ENCODE assay signal across 18 cellular contexts in the genomic region with DNA sequence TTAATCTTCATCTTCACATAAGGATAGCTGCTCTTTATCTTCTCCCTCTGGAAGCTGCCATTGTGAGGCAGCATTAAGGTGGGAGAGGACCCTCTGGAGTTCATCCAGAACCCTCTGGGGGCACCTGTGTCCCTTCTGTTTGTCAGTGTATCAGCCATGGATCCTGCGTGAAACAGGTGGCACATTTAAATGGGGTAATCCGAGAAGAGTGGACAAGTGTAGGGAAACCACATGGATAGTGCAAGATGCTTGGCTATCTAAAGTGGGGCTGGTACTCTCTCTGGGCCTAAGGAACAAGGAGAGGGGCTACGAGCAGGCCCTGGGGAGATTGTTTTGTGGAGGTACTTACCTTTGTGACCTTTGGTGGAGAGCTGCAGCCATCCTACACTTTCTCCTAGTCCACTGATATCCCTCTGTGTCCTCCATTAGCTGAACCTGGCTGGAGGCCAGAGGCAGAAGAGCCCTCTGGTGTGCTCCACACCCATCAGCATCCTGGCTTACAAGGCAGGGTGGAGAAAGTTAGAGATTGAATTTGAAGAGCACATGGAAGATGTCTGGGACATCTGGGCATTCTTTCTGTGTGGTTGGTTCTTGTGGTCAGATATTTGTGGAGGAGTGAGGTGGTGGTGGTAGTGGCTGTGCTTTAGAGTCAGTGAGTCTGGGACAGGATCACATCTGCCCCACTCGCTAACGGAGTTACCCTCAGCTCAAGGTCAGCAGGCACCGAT.
A peak's percentile ranks its signal among the peaks of the same experiment; 100 is the strongest.
DNase-seq lines count a peak whose midpoint lies in the region; ATAC-seq and TF ChIP-seq lines count a peak whose summit lies in the region.
"Had no signal": no experiment of that assay in that cellular context is flagged by ENCODE, and none has a peak within 500 bp of the region (broad histone marks: within the 10 kb centered on the region; RNA-seq: fewer than 3 reads in every experiment).

No MANE protein-coding gene starts in this region.

- no peaks in the 10 kb centered on the region for H3K4me1 ChIP-seq in Caco-2
- H3K4me1 ChIP-seq: lower lobe of right lung had no signal

- no peak for ATAC-seq in activated CD8-positive, alpha-beta memory T cell treated with anti-CD3 and anti-CD28 coated beads, Interleukin-2, amount 10 ng/mL, durations not matched to agents 7 days and 5 days
- ATAC-seq: activated naive CD4-positive, alpha-beta T cell treated with anti-CD3 and anti-CD28 coated beads, Interleukin-2, amount 50 U/mL, for 72 hours; lower lobe of right lung; WTC11 had no signal

- H3K27me3 ChIP-seq in Caco-2 (replicated peaks; ENCODE audit: control insufficient read depth, insufficient read depth, low read length) = no peaks in the 10 kb centered on the region

- no peaks in the 10 kb centered on the region for H3K9me3 ChIP-seq in Caco-2
- H3K9me3 ChIP-seq: lower lobe of right lung, thoracic aorta had no signal

- POLR2A ChIA-PET in Caco-2 (lab: Charles Lee) = no interaction called here

- H3K27ac Mint-ChIP-seq in activated T-helper 2 cell treated with anti-CD3 and anti-CD28 coated beads, Interferon-gamma antibody, Interleukin-2, Interleukin-4, amounts not matched to agents 10 μg/mL and 5 μg/mL and 100 μg/mL, durations not matched to agents 14 hours and 24 hours and 36 hours = no peak overlapping the region
- H3K27ac Mint-ChIP-seq in Caco-2 (ENCODE audit: unreplicated experiment) = no peak overlapping the region
- H3K27ac Mint-ChIP-seq in activated CD8-positive, alpha-beta memory T cell treated with anti-CD3 and anti-CD28 coated beads, Interleukin-2, amount 10 ng/mL, durations not matched to agents 7 days and 5 days = no peak overlapping the region
- H3K27ac Mint-ChIP-seq: activated naive CD4-positive, alpha-beta T cell treated with anti-CD3 and anti-CD28 coated beads, Interleukin-2, amount 50 U/mL, for 72 hours; IgD-negative memory B cell; WTC11 had no signal

- H3K36me3 Mint-ChIP-seq in activated T-helper 2 cell treated with anti-CD3 and anti-CD28 coated beads, Interferon-gamma antibody, Interleukin-2, Interleukin-4, amounts not matched to agents 10 μg/mL and 5 μg/mL and 100 μg/mL, durations not matched to agents 14 hours and 24 hours and 36 hours (ENCODE audit: low read depth) = no peaks in the 10 kb centered on the region
- no peaks in the 10 kb centered on the region for H3K36me3 Mint-ChIP-seq in Caco-2 (ENCODE audit: insufficient read depth, unreplicated experiment)
- peaks cover 2% of the 10 kb centered on the region for H3K36me3 Mint-ChIP-seq in activated CD8-positive, alpha-beta memory T cell treated with anti-CD3 and anti-CD28 coated beads, Interleukin-2, amount 10 ng/mL, durations not matched to agents 7 days and 5 days
- H3K36me3 Mint-ChIP-seq: activated naive CD4-positive, alpha-beta T cell treated with anti-CD3 and anti-CD28 coated beads, Interleukin-2, amount 50 U/mL, for 72 hours; WTC11 had no signal

- no peaks in the 10 kb centered on the region for H3K9me3 Mint-ChIP-seq in activated T-helper 2 cell treated with anti-CD3 and anti-CD28 coated beads, Interferon-gamma antibody, Interleukin-2, Interleukin-4, amounts not matched to agents 10 μg/mL and 5 μg/mL and 100 μg/mL, durations not matched to agents 14 hours and 24 hours and 36 hours
- H3K9me3 Mint-ChIP-seq in Caco-2 (ENCODE audit: unreplicated experiment) = no peaks in the 10 kb centered on the region
- peaks cover 2% of the 10 kb centered on the region for H3K9me3 Mint-ChIP-seq in activated CD8-positive, alpha-beta memory T cell treated with anti-CD3 and anti-CD28 coated beads, Interleukin-2, amount 10 ng/mL, durations not matched to agents 7 days and 5 days (ENCODE audit: low read depth)
- H3K9me3 Mint-ChIP-seq: activated naive CD4-positive, alpha-beta T cell treated with anti-CD3 and anti-CD28 coated beads, Interleukin-2, amount 50 U/mL, for 72 hours; IgD-negative memory B cell had no signal

- no peak overlapping the region for H3K4me3 ChIP-seq in choroid plexus epithelial cell (ENCODE audit: low read depth, low read length)
- no peak overlapping the region for H3K4me3 ChIP-seq in skeletal muscle cell (ENCODE audit: low read depth, low read length)
- H3K4me3 ChIP-seq in Caco-2 (ENCODE audit: low read depth, low read length) = no peak overlapping the region
- H3K4me3 ChIP-seq: lower lobe of right lung, thoracic aorta had no signal

- no TSS peak for BruUV-seq in Caco-2 (replicated peaks; lab: Mats Ljungman, UMichigan)

- TF ChIP-seq CTCF in choroid plexus epithelial cell (conservative IDR thresholded peaks at IDR 0.05; ENCODE audit: low read depth, low read length) (no peak), Caco-2 (IDR thresholded peaks at IDR 0.05; ENCODE audit: insufficient read depth in 1 of 2, low read depth in 1 of 2, low read length in 1 of 2, severe bottlenecking in 1 of 2, unreplicated experiment in 1 of 2) (no peak)

- no peaks in the 10 kb centered on the region for H3K36me3 ChIP-seq in Caco-2 (ENCODE audit: control insufficient read depth, insufficient read depth, low read length)
- H3K36me3 ChIP-seq: lower lobe of right lung, thoracic aorta had no signal

- H3K27me3 Mint-ChIP-seq in activated T-helper 2 cell treated with anti-CD3 and anti-CD28 coated beads, Interferon-gamma antibody, Interleukin-2, Interleukin-4, amounts not matched to agents 10 μg/mL and 5 μg/mL and 100 μg/mL, durations not matched to agents 14 hours and 24 hours and 36 hours (ENCODE audit: low read depth) = no peaks in the 10 kb centered on the region
- no peaks in the 10 kb centered on the region for H3K27me3 Mint-ChIP-seq in Caco-2 (ENCODE audit: insufficient read depth, unreplicated experiment)
- no peaks in the 10 kb centered on the region for H3K27me3 Mint-ChIP-seq in activated CD8-positive, alpha-beta memory T cell treated with anti-CD3 and anti-CD28 coated beads, Interleukin-2, amount 10 ng/mL, durations not matched to agents 7 days and 5 days
- H3K27me3 Mint-ChIP-seq: IgD-negative memory B cell had no signal

- CTCF ChIA-PET in Caco-2 (lab: Charles Lee) = no interaction called here
- CTCF ChIA-PET in activated CD8-positive, alpha-beta memory T cell treated with anti-CD3 and anti-CD28 coated beads, Interleukin-2, amount 10 ng/mL, durations not matched to agents 7 days and 5 days (lab: Charles Lee) = no interaction called here

- peaks cover 5% of the 10 kb centered on the region for H3K4me1 Mint-ChIP-seq in activated T-helper 2 cell treated with anti-CD3 and anti-CD28 coated beads, Interferon-gamma antibody, Interleukin-2, Interleukin-4, amounts not matched to agents 10 μg/mL and 5 μg/mL and 100 μg/mL, durations not matched to agents 14 hours and 24 hours and 36 hours (ENCODE audit: low read depth)
- no peaks in the 10 kb centered on the region for H3K4me1 Mint-ChIP-seq in Caco-2 (ENCODE audit: low read depth, unreplicated experiment)
- H3K4me1 Mint-ChIP-seq in activated CD8-positive, alpha-beta memory T cell treated with anti-CD3 and anti-CD28 coated beads, Interleukin-2, amount 10 ng/mL, durations not matched to agents 7 days and 5 days = peaks cover 17% of the 10 kb centered on the region
- H3K4me1 Mint-ChIP-seq: IgD-negative memory B cell had no signal

- no peak overlapping the region for H3K4me3 Mint-ChIP-seq in activated T-helper 2 cell treated with anti-CD3 and anti-CD28 coated beads, Interferon-gamma antibody, Interleukin-2, Interleukin-4, amounts not matched to agents 10 μg/mL and 5 μg/mL and 100 μg/mL, durations not matched to agents 14 hours and 24 hours and 36 hours (ENCODE audit: low read depth)
- no peak overlapping the region for H3K4me3 Mint-ChIP-seq in Caco-2 (ENCODE audit: unreplicated experiment)
- H3K4me3 Mint-ChIP-seq in activated CD8-positive, alpha-beta memory T cell treated with anti-CD3 and anti-CD28 coated beads, Interleukin-2, amount 10 ng/mL, durations not matched to agents 7 days and 5 days = no peak overlapping the region
- H3K4me3 Mint-ChIP-seq: IgD-negative memory B cell, WTC11 had no signal

- DNase-seq in NCI-H2196 (lab: John Stamatoyannopoulos, UW; ENCODE audit: unreplicated experiment) (peak; percentile 40), NCI-H2196 treated with DMSO at 0.1 percent for 48 hours (lab: John Stamatoyannopoulos, UW; ENCODE audit: unreplicated experiment) (no peak), NCI-H226 (peak; percentile 44), choroid plexus epithelial cell (ENCODE audit: low read depth) (peak; percentile 47), skeletal muscle cell (ENCODE audit: low read depth) (peak; percentile 47), Caco-2 (no peak)
- DNase-seq in activated T-helper 2 cell treated with anti-CD3 and anti-CD28 coated beads, Interferon-gamma antibody, Interleukin-2, Interleukin-4, amounts not matched to agents 10 μg/mL and 5 μg/mL and 100 μg/mL, durations not matched to agents 14 hours and 24 hours and 36 hours (ENCODE audit: low spot score) = no peak
- DNase-seq in activated CD8-positive, alpha-beta memory T cell treated with anti-CD3 and anti-CD28 coated beads, Interleukin-2, amount 10 ng/mL, durations not matched to agents 7 days and 5 days = no peak
- DNase-seq: activated CD8-positive, alpha-beta memory T cell treated with anti-CD3 and anti-CD28 coated beads, Interleukin-2, amount 50 U/mL, for 48 hours; cerebellar nuclear complex; DMS153; lower lobe of right lung; NCI-H1694; nucleus accumbens had no signal

- intact Hi-C loops in activated T-helper 2 cell treated with anti-CD3 and anti-CD28 coated beads, Interferon-gamma antibody, Interleukin-2, Interleukin-4, amounts not matched to agents 10 μg/mL and 5 μg/mL and 100 μg/mL, durations not matched to agents 14 hours and 24 hours and 36 hours (cut with micrococcal nuclease) = no loop called here
- intact Hi-C loops in Caco-2 (cut with micrococcal nuclease; ENCODE audit: unreplicated experiment) = no loop called here

Comparison
In these comparisons a context has a peak if more than half of its experiments do, and no peak if none do; other contexts are left out.
1. DNase-seq: peak in NCI-H2196 (single experiment), NCI-H226 (single experiment), choroid plexus epithelial cell (single experiment) and skeletal muscle cell (single experiment); none in NCI-H2196 treated with DMSO at 0.1 percent for 48 hours (single experiment), activated T-helper 2 cell treated with anti-CD3 and anti-CD28 coated beads, Interferon-gamma antibody, Interleukin-2, Interleukin-4, amounts not matched to agents 10 μg/mL and 5 μg/mL and 100 μg/mL, durations not matched to agents 14 hours and 24 hours and 36 hours (single experiment), Caco-2 (0 of 2) and activated CD8-positive, alpha-beta memory T cell treated with anti-CD3 and anti-CD28 coated beads, Interleukin-2, amount 10 ng/mL, durations not matched to agents 7 days and 5 days (single experiment).